ENCODE assay signal across 9 cellular contexts in genomic region chr2:12412898-12413305, GRCh38.
DNase-seq lines count a peak whose midpoint lies in the region; ATAC-seq and TF ChIP-seq lines count a peak whose summit lies in the region.
"Had no signal": no experiment of that assay in that cellular context is flagged by ENCODE, and none has a peak within 500 bp of the region (broad histone marks: within the 10 kb centered on the region; RNA-seq: fewer than 3 reads in every experiment).

No MANE protein-coding gene starts in this region.

- no peaks in the 10 kb centered on the region for H3K4me1 ChIP-seq in GM23338 (ENCODE audit: insufficient read depth)

- no peak overlapping the region for H3K4me3 Mint-ChIP-seq in GM23338

- H3K36me3 ChIP-seq in GM23338 (ENCODE audit: insufficient read depth) = no peaks in the 10 kb centered on the region

- DNase-seq in T follicular helper cell (ENCODE audit: low read depth) (peak; percentile 8), lung microvascular endothelial cell (ENCODE audit: low read depth in 2 of 2) (peak; percentile 5 to 68), SIG-M5 (lab: John Stamatoyannopoulos, UW) (no peak), D341Med (ENCODE audit: low spot score) (no peak), RPMI8226 (no peak), GM23338 (ENCODE audit: low spot score) (no peak)

- H2AFZ ChIP-seq in GM23338 = no peak overlapping the region

- H3F3A ChIP-seq in GM23338 (replicated peaks; ENCODE audit: low read depth) = no peaks in the 10 kb centered on the region

- no peaks in the 10 kb centered on the region for H3K4me1 Mint-ChIP-seq in GM23338

- no peaks in the 10 kb centered on the region for H3K27me3 Mint-ChIP-seq in GM23338 (ENCODE audit: insufficient read depth, low read depth, poor library complexity)

- TF ChIP-seq CTCF in GM23338 (conservative IDR thresholded peaks at IDR 0.05; ENCODE audit: low read depth in 2 of 2) = no peak

- peaks cover 16% of the 10 kb centered on the region for H3K9me2 ChIP-seq in GM23338 (ENCODE audit: insufficient read depth)

- no peaks in the 10 kb centered on the region for H4K20me1 ChIP-seq in GM23338 (replicated peaks; ENCODE audit: insufficient read depth)

- no peaks in the 10 kb centered on the region for H3K79me2 ChIP-seq in GM23338 (replicated peaks; ENCODE audit: insufficient read depth)

- H3K27me3 ChIP-seq in GM23338 (ENCODE audit: insufficient read depth) = no peaks in the 10 kb centered on the region

- H3K4me3 ChIP-seq in GM23338 = no peak overlapping the region

- peaks cover 20% of the 10 kb centered on the region; the same call in 2 of the 3 replicates for H3K9me3 Mint-ChIP-seq in GM23338

- ATAC-seq in GM18861 (IDR thresholded peaks at IDR 0.05; ENCODE audit: unreplicated experiment) (peak; percentile 83), HG02938 (IDR thresholded peaks at IDR 0.05; ENCODE audit: unreplicated experiment) (peak; percentile 99), GM23338 (no peak)
- ATAC-seq: Panc1 had no signal

- H3K27ac Mint-ChIP-seq in GM23338 = no peak overlapping the region

- peaks cover 5% of the 10 kb centered on the region; the same call in 2 of the 3 replicates for H3K36me3 Mint-ChIP-seq in GM23338 (ENCODE audit: low read depth)

- no peak overlapping the region for H3K4me2 ChIP-seq in GM23338

- no peak overlapping the region for H3K27ac ChIP-seq in GM23338 (ENCODE audit: low read depth)

TF ChIP-seq in GM23338, 12 proteins besides CTCF, POLR2A, EP300 and RAD21:
- TF ChIP-seq POLR2AphosphoS5 (IDR thresholded peaks at IDR 0.05; ENCODE audit: low read depth) = no peak
- no peak for TF ChIP-seq CREB1 (CRISPR knock-in tag; IDR thresholded peaks at IDR 0.05; ENCODE audit: low read depth)
- no peak for TF ChIP-seq JUNB (IDR thresholded peaks at IDR 0.05; ENCODE audit: unreplicated experiment)
- TF ChIP-seq ZNF114 (CRISPR knock-in tag; IDR thresholded peaks at IDR 0.05) = no peak
- TF ChIP-seq EZH2 (IDR thresholded peaks at IDR 0.05; ENCODE audit: low read depth, unreplicated experiment) = no peak
- no peak for TF ChIP-seq EZH2phosphoT487 (IDR thresholded peaks at IDR 0.05; ENCODE audit: unreplicated experiment)
- TF ChIP-seq ZNF462 (CRISPR knock-in tag; IDR thresholded peaks at IDR 0.05) = no peak
- TF ChIP-seq, protein P1, sequence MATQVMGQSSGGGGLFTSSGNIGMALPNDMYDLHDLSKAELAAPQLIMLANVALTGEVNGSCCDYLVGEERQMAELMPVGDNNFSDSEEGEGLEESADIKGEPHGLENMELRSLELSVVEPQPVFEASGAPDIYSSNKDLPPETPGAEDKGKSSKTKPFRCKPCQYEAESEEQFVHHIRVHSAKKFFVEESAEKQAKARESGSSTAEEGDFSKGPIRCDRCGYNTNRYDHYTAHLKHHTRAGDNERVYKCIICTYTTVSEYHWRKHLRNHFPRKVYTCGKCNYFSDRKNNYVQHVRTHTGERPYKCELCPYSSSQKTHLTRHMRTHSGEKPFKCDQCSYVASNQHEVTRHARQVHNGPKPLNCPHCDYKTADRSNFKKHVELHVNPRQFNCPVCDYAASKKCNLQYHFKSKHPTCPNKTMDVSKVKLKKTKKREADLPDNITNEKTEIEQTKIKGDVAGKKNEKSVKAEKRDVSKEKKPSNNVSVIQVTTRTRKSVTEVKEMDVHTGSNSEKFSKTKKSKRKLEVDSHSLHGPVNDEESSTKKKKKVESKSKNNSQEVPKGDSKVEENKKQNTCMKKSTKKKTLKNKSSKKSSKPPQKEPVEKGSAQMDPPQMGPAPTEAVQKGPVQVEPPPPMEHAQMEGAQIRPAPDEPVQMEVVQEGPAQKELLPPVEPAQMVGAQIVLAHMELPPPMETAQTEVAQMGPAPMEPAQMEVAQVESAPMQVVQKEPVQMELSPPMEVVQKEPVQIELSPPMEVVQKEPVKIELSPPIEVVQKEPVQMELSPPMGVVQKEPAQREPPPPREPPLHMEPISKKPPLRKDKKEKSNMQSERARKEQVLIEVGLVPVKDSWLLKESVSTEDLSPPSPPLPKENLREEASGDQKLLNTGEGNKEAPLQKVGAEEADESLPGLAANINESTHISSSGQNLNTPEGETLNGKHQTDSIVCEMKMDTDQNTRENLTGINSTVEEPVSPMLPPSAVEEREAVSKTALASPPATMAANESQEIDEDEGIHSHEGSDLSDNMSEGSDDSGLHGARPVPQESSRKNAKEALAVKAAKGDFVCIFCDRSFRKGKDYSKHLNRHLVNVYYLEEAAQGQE (IDR thresholded peaks at IDR 0.05; ENCODE audit: unreplicated experiment) = no peak
- TF ChIP-seq ZNF331 (CRISPR knock-in tag; IDR thresholded peaks at IDR 0.05; ENCODE audit: low read depth) = no peak
- TF ChIP-seq, protein P2, sequence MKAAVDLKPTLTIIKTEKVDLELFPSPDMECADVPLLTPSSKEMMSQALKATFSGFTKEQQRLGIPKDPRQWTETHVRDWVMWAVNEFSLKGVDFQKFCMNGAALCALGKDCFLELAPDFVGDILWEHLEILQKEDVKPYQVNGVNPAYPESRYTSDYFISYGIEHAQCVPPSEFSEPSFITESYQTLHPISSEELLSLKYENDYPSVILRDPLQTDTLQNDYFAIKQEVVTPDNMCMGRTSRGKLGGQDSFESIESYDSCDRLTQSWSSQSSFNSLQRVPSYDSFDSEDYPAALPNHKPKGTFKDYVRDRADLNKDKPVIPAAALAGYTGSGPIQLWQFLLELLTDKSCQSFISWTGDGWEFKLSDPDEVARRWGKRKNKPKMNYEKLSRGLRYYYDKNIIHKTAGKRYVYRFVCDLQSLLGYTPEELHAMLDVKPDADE (IDR thresholded peaks at IDR 0.05) = no peak
- no peak for TF ChIP-seq STAT1 (IDR thresholded peaks at IDR 0.05; ENCODE audit: unreplicated experiment)
- TF ChIP-seq NANOG (IDR thresholded peaks at IDR 0.05; ENCODE audit: borderline replicate concordance) = no peak

Comparison
In these comparisons a context has a peak if more than half of its experiments do, and no peak if none do; other contexts are left out.
1. DNase-seq: peak in T follicular helper cell (single experiment) and lung microvascular endothelial cell (2 of 2); none in SIG-M5 (single experiment), D341Med (single experiment), RPMI8226 (single experiment) and GM23338 (single experiment).